In the genomic region with DNA sequence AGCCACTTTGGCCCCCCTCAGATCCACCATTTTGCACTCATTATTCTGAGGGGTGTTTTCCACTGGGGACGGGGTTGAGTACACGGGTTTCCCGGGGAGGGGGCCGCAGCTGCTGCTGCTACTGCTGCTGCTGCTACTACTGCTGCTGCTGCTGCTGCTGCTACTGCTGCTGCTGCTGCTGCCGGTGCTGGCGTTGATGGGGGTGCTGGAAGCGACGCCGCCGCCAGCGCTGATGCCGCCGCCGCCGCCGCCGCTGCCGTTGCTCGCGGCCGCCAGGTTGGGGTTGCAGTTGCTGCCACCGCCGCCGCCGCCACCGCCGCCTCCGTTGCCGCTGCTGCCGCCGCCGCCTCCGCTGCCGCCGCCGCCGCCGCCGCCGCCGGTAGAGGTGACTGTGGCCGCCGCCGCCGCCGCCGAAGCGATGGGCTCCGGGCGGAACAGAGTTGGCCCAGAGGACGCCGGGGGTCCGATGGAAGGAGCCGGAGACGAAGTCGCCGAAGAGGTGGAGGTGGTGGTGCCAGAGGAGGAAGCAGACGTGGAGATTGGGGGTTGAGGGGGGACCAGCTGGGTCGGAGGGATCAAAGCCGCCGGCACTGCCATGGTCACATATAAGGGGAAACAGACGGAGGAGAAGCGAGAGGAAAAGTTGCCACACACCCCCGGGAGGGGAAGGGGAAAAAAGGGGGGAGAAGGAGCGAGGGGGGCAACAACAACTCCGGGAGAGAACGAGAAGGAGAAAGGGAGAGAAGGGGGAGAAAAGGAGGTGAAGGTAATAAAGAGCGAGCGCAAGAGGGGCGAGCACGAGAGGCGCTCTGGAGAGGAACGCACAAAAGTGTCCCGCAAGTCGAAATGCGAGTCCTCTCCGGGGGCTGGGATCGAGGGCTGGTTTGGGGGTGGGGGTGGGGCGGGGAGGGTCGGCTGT, we compare ENCODE assay signal across 8 cellular contexts. TPM values are rescaled to one million over a fixed set of nuclear protein-coding genes. Genes with fewer than 3 reads are reported as not detected.
DNase-seq lines count a peak whose midpoint lies in the region; ATAC-seq, FAIRE-seq and TF ChIP-seq lines count a peak whose summit lies in the region.

No MANE protein-coding gene starts in this region.

- H3K4me1 ChIP-seq in H9 (ENCODE audit: insufficient read depth, low read length) (no peaks in the 10 kb centered on the region; the same call in 1 of the 2 replicates), H1 (replicated peaks in 1 of 4; ENCODE audit: control insufficient read depth in 3 of 4, insufficient read depth in 4 of 4, low read length in 3 of 4) (peaks cover 2 to 5% (median 4%) of the 10 kb centered on the region in 4 experiments; a peak in 5 of 7 replicates), mesodermal cell (ENCODE audit: control insufficient read depth, insufficient read depth, low read length, poor library complexity, severe bottlenecking) (no peaks in the 10 kb centered on the region), urinary bladder (ENCODE audit: insufficient read depth) (no peaks in the 10 kb centered on the region)

- H2AK5ac ChIP-seq in H9 (ENCODE audit: insufficient read length, low read length): no peak overlapping the region
- no peak overlapping the region for H2AK5ac ChIP-seq in H1 (ENCODE audit: low read depth, low read length)

- no peak overlapping the region for H3K9ac ChIP-seq in H9 (ENCODE audit: extremely low read depth, insufficient read length, low read length)
- peak overlapping the region in 1 of 4 experiments; percentile 55; a peak in 1 of 7 replicates for H3K9ac ChIP-seq in H1 (replicated peaks in 1 of 4; ENCODE audit: extremely low read depth in 1 of 4, low read depth in 3 of 4, low read length in 3 of 4)

- no peak for TF ChIP-seq RAD21 in H1 (IDR thresholded peaks at IDR 0.05 in 1 of 2, conservative IDR thresholded peaks at IDR 0.05 in 1 of 2; ENCODE audit: low read depth in 2 of 2, low read length in 2 of 2)

- no peaks in the 10 kb centered on the region for H3K36me3 Mint-ChIP-seq in H9 (ENCODE audit: insufficient read depth in 1 of 3, low read depth in 3 of 3)

- no peak for ATAC-seq in HG03280 (IDR thresholded peaks at IDR 0.05; ENCODE audit: unreplicated experiment)

- H4K20me1 ChIP-seq in H9 (ENCODE audit: control insufficient read depth, insufficient read depth, insufficient read length): no peaks in the 10 kb centered on the region
- no peaks in the 10 kb centered on the region for H4K20me1 ChIP-seq in H1 (replicated peaks in 1 of 2; ENCODE audit: control insufficient read depth in 1 of 2, insufficient read depth in 2 of 2, low read length in 2 of 2)

- H3K27me3 Mint-ChIP-seq in H9 (ENCODE audit: low read depth): peaks cover 97% of the 10 kb centered on the region

- no peak overlapping the region for H3K27ac ChIP-seq in H9 (ENCODE audit: insufficient read length, low read depth, low read length)
- no peak overlapping the region for H3K27ac ChIP-seq in H1 (ENCODE audit: low read depth, low read length)
- peak overlapping the region; percentile 71 for H3K27ac ChIP-seq in mesodermal cell (ENCODE audit: low read depth, low read length, severe bottlenecking)
- H3K27ac ChIP-seq in urinary bladder (ENCODE audit: low read depth): peak overlapping the region; percentile 75

- peak overlapping the region; percentile 85 to 97 for H3K4me3 Mint-ChIP-seq in H9

- H3K56ac ChIP-seq in H9 (ENCODE audit: insufficient read length, low read depth, low read length) (no peak overlapping the region), H1 (replicated peaks; ENCODE audit: insufficient read length, low read depth, low read length) (no peak overlapping the region)

- TF ChIP-seq EP300 in H1 (IDR thresholded peaks at IDR 0.05; ENCODE audit: borderline replicate concordance in 1 of 2, low read depth in 2 of 2, low read length in 2 of 2): no peak

- H4K8ac ChIP-seq in H9 (replicated peaks; ENCODE audit: insufficient read length, low read depth, low read length) (no peak overlapping the region), H1 (ENCODE audit: extremely low read depth, insufficient read depth, low read length) (no peak overlapping the region)

- H2BK15ac ChIP-seq in H9 (ENCODE audit: low read depth, low read length) (no peak overlapping the region), H1 (ENCODE audit: low read length) (no peak overlapping the region)

- no peak overlapping the region for H2BK5ac ChIP-seq in H9 (ENCODE audit: insufficient read length, low read length)
- no peak overlapping the region for H2BK5ac ChIP-seq in H1 (ENCODE audit: low read depth, low read length)

- no peak overlapping the region for H2AFZ ChIP-seq in H9 (ENCODE audit: low read length)
- peak overlapping the region; percentile 44; the same call in 1 of the 2 replicates for H2AFZ ChIP-seq in H1 (ENCODE audit: low read length)

- no peak overlapping the region for H3K23ac ChIP-seq in H9 (ENCODE audit: insufficient read length, low read depth, low read length)
- H3K23ac ChIP-seq in H1 (ENCODE audit: insufficient read length): no peak overlapping the region

- no peak overlapping the region for H3K4ac ChIP-seq in H9 (ENCODE audit: low read depth, low read length)
- no peak overlapping the region for H3K4ac ChIP-seq in H1 (replicated peaks; ENCODE audit: insufficient read length, low read depth, low read length)

- H3K9me3 ChIP-seq in H9 (ENCODE audit: control insufficient read depth, low read depth, low read length): no peaks in the 10 kb centered on the region
- H3K9me3 ChIP-seq in H1 (ENCODE audit: insufficient read depth in 2 of 2, low read depth in 1 of 2, low read length in 1 of 2): no peaks in the 10 kb centered on the region
- no peaks in the 10 kb centered on the region for H3K9me3 ChIP-seq in mesodermal cell (ENCODE audit: control insufficient read depth, low read length)

- H3K79me2 ChIP-seq in H9 (ENCODE audit: insufficient read depth, low read length) (no peaks in the 10 kb centered on the region), H1 (ENCODE audit: control insufficient read depth in 1 of 2, insufficient read depth in 2 of 2, low read length in 2 of 2) (no peaks in the 10 kb centered on the region)

- H2BK20ac ChIP-seq in H9 (ENCODE audit: low read depth, low read length, poor library complexity, severe bottlenecking): no peak overlapping the region
- H2BK20ac ChIP-seq in H1 (ENCODE audit: low read length): no peak overlapping the region

- H3K4me3 ChIP-seq in H1 (ENCODE audit: extremely low read depth in 1 of 4, insufficient read depth in 2 of 4, low read depth in 3 of 4, low read length in 4 of 4) (peak overlapping the region; percentile 65 to 92 (median 74)), mesodermal cell (ENCODE audit: extremely low read depth, insufficient read depth, low read length, poor library complexity, severe bottlenecking) (peak overlapping the region; percentile 76), urinary bladder (ENCODE audit: low read depth, low read length) (peak overlapping the region; percentile 84)

- H2BK12ac ChIP-seq in H9 (ENCODE audit: insufficient read length, low read depth, low read length) (no peak overlapping the region), H1 (ENCODE audit: low read depth, low read length) (no peak overlapping the region)

- H3K4me1 Mint-ChIP-seq in H9: peaks cover 30 to 45% of the 10 kb centered on the region in 2 experiments

- no CpG with 5 or more reads among the region's 80 CpGs for WGBS in H9 (ENCODE audit: extremely low coverage, insufficient read length, low lambda C conversion rate)
- 2% methylated on average over 17 of the region's 80 CpGs; no CpG with 5 or more reads in 1 of the 2 experiments for WGBS in H1 (ENCODE audit: extremely low coverage in 1 of 2, insufficient coverage in 1 of 2, insufficient read length in 1 of 2, insufficient replicate concordance in 2 of 2, low coverage in 1 of 2, low lambda C conversion rate in 2 of 2, missing lambda C conversion rate in 1 of 2), 2 experiments
- WGBS in mesodermal cell (ENCODE audit: insufficient coverage in 2 of 2), 2 experiments: 0% methylated on average over 31 to 61 of the region's 80 CpGs
- under 1% methylated on average over 80 of the region's 80 CpGs for WGBS in urinary bladder

- H2BK120ac ChIP-seq in H9 (ENCODE audit: low read depth, low read length, poor library complexity, severe bottlenecking): no peak overlapping the region
- H2BK120ac ChIP-seq in H1 (replicated peaks; ENCODE audit: low read depth, low read length): no peak overlapping the region

- H3K79me1 ChIP-seq in H9 (ENCODE audit: insufficient read depth, low read depth, low read length, poor library complexity, severe bottlenecking) (no peaks in the 10 kb centered on the region), H1 (ENCODE audit: low read depth, low read length) (no peaks in the 10 kb centered on the region)

- H3K4me2 ChIP-seq in H9 (ENCODE audit: insufficient read depth, insufficient read length, low read length) (peak overlapping the region; percentile 96), H1 (ENCODE audit: insufficient read depth in 1 of 2, low read depth in 2 of 2, low read length in 2 of 2) (peak overlapping the region; percentile 80 to 91)

- peak; percentile 81 for DNase-seq in COLO668 (lab: John Stamatoyannopoulos, UW; ENCODE audit: unreplicated experiment)
- peak; percentile 38 for DNase-seq in H9
- peak; percentile 36 for DNase-seq in SW480 (ENCODE audit: low spot score)
- peak in 1 of 2 experiments; percentile 69 for DNase-seq in H1 (ENCODE audit: low read depth in 1 of 2, low spot score in 2 of 2)
- no peak for DNase-seq in urothelium cell line (ENCODE audit: low spot score)

- no peak for TF ChIP-seq CTCF in H9 (conservative IDR thresholded peaks at IDR 0.05)
- TF ChIP-seq CTCF in H1 (IDR thresholded peaks at IDR 0.05; ENCODE audit: control extremely low read depth in 1 of 3, insufficient read depth in 1 of 3, low read depth in 1 of 3, low read length in 3 of 3): no peak

- H3K14ac ChIP-seq in H9 (ENCODE audit: insufficient read depth, low read length) (no peak overlapping the region; the same call in 1 of the 2 replicates), H1 (ENCODE audit: insufficient read length) (no peak overlapping the region)

- H3K18ac ChIP-seq in H9 (ENCODE audit: insufficient read length, low read depth, low read length) (no peak overlapping the region), H1 (ENCODE audit: extremely low read depth, low read length) (no peak overlapping the region)

- CTCF ChIA-PET in H1 (lab: Charles Lee; ENCODE audit: partially characterized antibody): interaction anchor here (0.6 to 2.8 kb wide), 4 partner anchors 10 to 518 kb away, joined by 3 to 7 read pairs (median 4); no protein-coding TSS in a partner anchor

- no peak overlapping the region for H4K91ac ChIP-seq in H9 (ENCODE audit: insufficient read length, low read depth, low read length)
- H4K91ac ChIP-seq in H1 (replicated peaks; ENCODE audit: insufficient read length, low read length): no peak overlapping the region

- H3K23me2 ChIP-seq in H9 (ENCODE audit: insufficient read length, low read depth, low read length, poor library complexity, severe bottlenecking) (peaks cover 37% of the 10 kb centered on the region), H1 (ENCODE audit: low read depth, low read length) (peaks cover 30% of the 10 kb centered on the region; the same call in 1 of the 2 replicates)

- no peaks in the 10 kb centered on the region for H3K9me3 Mint-ChIP-seq in H9

- TF ChIP-seq POLR2A in H1 (IDR thresholded peaks at IDR 0.05; ENCODE audit: control extremely low read depth in 1 of 2, low read depth in 2 of 2, low read length in 2 of 2): no peak

- H3K27me3 ChIP-seq in H9 (ENCODE audit: insufficient read depth, low read length) (peaks cover 24% of the 10 kb centered on the region; the same call in 1 of the 2 replicates), H1 (replicated peaks in 1 of 4; ENCODE audit: control insufficient read depth in 3 of 4, extremely low read depth in 1 of 4, insufficient read depth in 3 of 4, low read length in 3 of 4) (peaks cover 13 to 66% (median 47%) of the 10 kb centered on the region in 4 experiments)

- no peak overlapping the region for H3K27ac Mint-ChIP-seq in H9

- H3T11ph ChIP-seq in H9 (ENCODE audit: low read length): no peak overlapping the region

- no peak for FAIRE-seq in H1 (lab: Jason Lieb, UNC)
- FAIRE-seq in urothelium cell line (lab: Jason Lieb, UNC): no peak

- no peak overlapping the region for H4K5ac ChIP-seq in H9 (ENCODE audit: insufficient read length, low read depth, low read length)
- H4K5ac ChIP-seq in H1 (ENCODE audit: insufficient read length, low read depth, low read length): no peak overlapping the region

- POLR2A ChIA-PET in H1 (lab: Charles Lee; ENCODE audit: partially characterized antibody): interaction anchor here (0.9 to 2.1 kb wide), 3 partner anchors 10 to 14 kb away, joined by 4 to 5 read pairs (median 5); no protein-coding TSS in a partner anchor

- H3K36me3 ChIP-seq in H1 (ENCODE audit: control insufficient read depth in 2 of 4, insufficient read depth in 4 of 4, low read length in 3 of 4): no peaks in the 10 kb centered on the region
- no peaks in the 10 kb centered on the region for H3K36me3 ChIP-seq in mesodermal cell (ENCODE audit: control insufficient read depth, insufficient read depth, low read length)
- H3K36me3 ChIP-seq in urinary bladder (ENCODE audit: insufficient read depth): no peaks in the 10 kb centered on the region

RNA-seq across cellular contexts. Expression of gene DACH1, which starts 0.6 kb away (rescaled TPM):
- total RNA-seq in H9 (2021): 0.09 TPM in 1 of 2 replicates, not detected in the other
- 0.57 and 0.67 TPM in 2 replicates for total RNA-seq in H1 (2021; fragmentation: NEBNext Ultra II Directional; extraction: Animal tissue kit (Norgen Biotek cat#: 25700))
- polyA plus RNA-seq in H1 (2011; rRNA removed): 0.12 and 0.27 TPM in 2 replicates
- polyA plus RNA-seq in H1 (2011; cell fraction: cytosol; rRNA removed): 0.19 TPM
- 0.30 TPM for polyA plus RNA-seq in H1 (2011; cell fraction: nucleus; rRNA removed)
- polyA plus RNA-seq in H1 (2012, experiment 1 of 2): 0.19 to 0.47 TPM (median 0.33 TPM) in 4 replicates
- 0.10 TPM for polyA plus RNA-seq in H1 (2012, experiment 2 of 2)
- polyA plus RNA-seq in H1 (2013, experiment 1 of 2): 0.41 TPM
- 0.24 TPM for polyA plus RNA-seq in H1 (2013, experiment 2 of 2)
- 0.37 and 0.69 TPM in 2 replicates for polyA minus RNA-seq in H1 (2011; rRNA and poly(A)+ RNA removed)
- polyA minus RNA-seq in H1 (2011; cell fraction: cytosol; rRNA and poly(A)+ RNA removed): not detected
- polyA minus RNA-seq in H1 (2011; cell fraction: nucleus; rRNA and poly(A)+ RNA removed): 1.4 TPM
- polyA plus RNA-seq in mesodermal cell (2013, experiment 1 of 2): 13.8 TPM
- 11.3 TPM for polyA plus RNA-seq in mesodermal cell (2013, experiment 2 of 2)
- 26.4 TPM for total RNA-seq in urinary bladder
- 2.8 TPM for polyA plus RNA-seq in urinary bladder

Comparison
In these comparisons a context has a peak if more than half of its experiments do, and no peak if none do; other contexts are left out.
1. H3K27ac ChIP-seq: peak in mesodermal cell (single experiment) and urinary bladder (single experiment); none in H9 (single experiment) and H1 (single experiment).
2. RNA of gene DACH1, which starts 0.6 kb away (total RNA-seq): 26.4 TPM in urinary bladder (single experiment); 0.57 to 0.67 TPM in H1 and 0.09 TPM in H9; every median in the first group is over 10 times any median in the second.
3. Peak in every context shown above with its lines, with median percentiles within 50 percentile points of each other: H3K4me3 ChIP-seq.